Comparison of ENCODE assay signal across 8 cellular contexts in genomic region chr2:174364628-174365027, GRCh38. TPM values are rescaled to one million over a fixed set of nuclear protein-coding genes. Genes with fewer than 3 reads are reported as not detected.
"Had no signal": no experiment of that assay in that cellular context is flagged by ENCODE, and none has a peak within 500 bp of the region (broad histone marks: within the 10 kb centered on the region; RNA-seq: fewer than 3 reads in every experiment).

No MANE protein-coding gene starts in this region.

- H3K9ac ChIP-seq: GM23248 had no signal

- H3K27ac ChIP-seq: GM23248 had no signal

- H3K27ac Mint-ChIP-seq: IgD-negative memory B cell had no signal

- H3K36me3 ChIP-seq: HAP-1 had no signal

- DNase-seq: GM23248, GOT3, H7, KG1 had no signal

- ATAC-seq: HCT116 had no signal

- H3K4me3 ChIP-seq: GM23248, HAP-1 had no signal

- H3K4me3 Mint-ChIP-seq: IgD-negative memory B cell had no signal

- H3K27me3 Mint-ChIP-seq: IgD-negative memory B cell had no signal

RNA-seq across cellular contexts. Expression of gene SP9, which starts 29.9 kb away (rescaled TPM):
- total RNA-seq: GM23248, HT-29 had no signal
